8 cellular contexts compared by ENCODE assay signal in the genomic region with DNA sequence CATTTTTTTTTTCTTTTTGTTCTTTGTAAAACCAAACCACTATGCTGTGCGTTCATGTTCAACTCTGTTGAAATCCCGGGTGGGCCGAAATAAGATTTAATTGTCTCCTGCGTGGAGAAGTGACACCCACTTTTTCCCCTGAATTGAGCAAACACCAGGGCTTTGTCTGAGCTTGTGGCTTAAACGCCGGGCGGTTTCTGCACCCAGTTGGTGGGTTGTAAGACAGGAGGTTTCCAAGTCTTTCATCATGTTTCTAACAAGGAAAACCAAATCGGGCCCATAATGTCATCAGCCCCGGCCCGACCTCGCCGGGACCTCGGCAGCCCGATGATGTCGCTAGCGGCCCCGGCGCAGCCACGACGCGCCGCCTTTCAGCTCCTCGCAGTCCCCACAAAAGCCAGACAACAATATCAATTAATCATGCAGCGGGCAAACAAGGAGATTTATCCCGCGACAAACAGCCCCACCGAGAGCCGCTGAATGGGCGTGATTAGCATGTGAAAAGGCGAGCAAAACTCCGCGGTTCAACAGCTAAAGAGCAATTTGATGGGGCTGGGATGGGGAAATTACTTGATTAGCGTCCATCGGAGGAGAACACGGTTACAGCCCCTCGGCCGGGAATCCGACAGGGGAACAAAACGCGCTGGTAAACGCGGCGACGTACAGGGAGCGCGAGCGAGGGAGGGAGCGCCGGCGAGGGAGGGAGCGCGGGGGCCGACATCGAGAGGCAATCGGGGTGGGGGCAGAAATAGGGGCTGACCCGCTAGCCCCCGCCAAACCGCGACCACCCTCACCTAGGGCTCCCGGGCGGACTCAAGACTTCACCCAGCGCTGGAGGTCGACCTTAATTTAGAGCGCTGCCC. TPM values are rescaled to one million over a fixed set of nuclear protein-coding genes. Genes with fewer than 3 reads are reported as not detected.
DNase-seq lines count a peak whose midpoint lies in the region; ATAC-seq, FAIRE-seq and TF ChIP-seq lines count a peak whose summit lies in the region.

No MANE protein-coding gene starts in this region.

- H3K4me2 ChIP-seq in A549 (peak overlapping the region; percentile 76), GM23248 (ENCODE audit: unreplicated experiment) (no peak overlapping the region), parathyroid adenoma (ENCODE audit: low read length) (peak overlapping the region; percentile 19)

- CTCF ChIA-PET in A549 (lab: Yijun Ruan, JAX): interaction anchor here (1.5 kb wide), 1 partner anchor 135 kb away, joined by 5 read pairs; no protein-coding TSS in a partner anchor

- no peak for TF ChIP-seq POLR2A in A549 (IDR thresholded peaks at IDR 0.05; ENCODE audit: low read length)
- TF ChIP-seq POLR2A in esophagus squamous epithelium (IDR thresholded peaks at IDR 0.05): no peak

- TF ChIP-seq CTCF in A549 (IDR thresholded peaks at IDR 0.05) (no peak), esophagus squamous epithelium (IDR thresholded peaks at IDR 0.05) (no peak), parathyroid adenoma (IDR thresholded peaks at IDR 0.05) (no peak)

- H3K4me3 ChIP-seq in A549 (peak overlapping the region; percentile 37), GM23248 (peak overlapping the region; percentile 1; the same call in 1 of the 2 replicates), esophagus squamous epithelium (peak overlapping the region; percentile 28 to 64 (median 46)), parathyroid adenoma (ENCODE audit: low read depth, low read length) (peak overlapping the region; percentile 7)

- H3K27ac ChIP-seq in A549 (no peak overlapping the region), GM23248 (no peak overlapping the region), esophagus squamous epithelium (peak overlapping the region in 1 of 4 donors; percentile 2), parathyroid adenoma (no peak overlapping the region)

- DNase-seq in A549 (ENCODE audit: low read depth in 1 of 2, low spot score in 1 of 2) (no peak), GM23248 (peak; percentile 26), SW480 (ENCODE audit: low spot score) (peak; percentile 92), esophagus squamous epithelium (lab: John Stamatoyannopoulos, UW) (no peak), NCI-H2196 (lab: John Stamatoyannopoulos, UW; ENCODE audit: unreplicated experiment) (no peak), cerebellum (ENCODE audit: low spot score) (no peak)

- H2AFZ ChIP-seq in GM23248 (peak overlapping the region; percentile 35; the same call in 1 of the 2 replicates), parathyroid adenoma (peak overlapping the region; percentile 52)

- 64% methylated on average over 61 of the region's 64 CpGs for WGBS in A549 (ENCODE audit: missing lambda C conversion rate)
- 7% methylated on average over 58 to 64 of the region's 64 CpGs for WGBS in GM23248 (ENCODE audit: low coverage in 1 of 2, low lambda C conversion rate in 2 of 2, missing lambda C conversion rate in 2 of 2), 2 experiments
- 6 to 8% methylated on average over 46 to 48 of the region's 64 CpGs for WGBS in esophagus squamous epithelium, 2 donors

- FAIRE-seq in A549 (lab: Jason Lieb, UNC): no peak

- TF ChIP-seq RAD21 in A549 (conservative IDR thresholded peaks at IDR 0.05 in 1 of 2, IDR thresholded peaks at IDR 0.05 in 1 of 2): no peak

- no peak for TF ChIP-seq EP300 in A549 (IDR thresholded peaks at IDR 0.05)

- POLR2A ChIA-PET in A549 (lab: Yijun Ruan, JAX): no interaction called here

- H3K9me3 ChIP-seq in A549 (no peaks in the 10 kb centered on the region), GM23248 (ENCODE audit: low read depth) (no peaks in the 10 kb centered on the region), esophagus squamous epithelium (no peaks in the 10 kb centered on the region), parathyroid adenoma (ENCODE audit: control insufficient read depth, low read length) (no peaks in the 10 kb centered on the region)

- H3F3A ChIP-seq in GM23248 (ENCODE audit: insufficient read depth): no peaks in the 10 kb centered on the region

- H3K27me3 ChIP-seq in GM23248 (replicated peaks; ENCODE audit: insufficient read depth) (peaks cover 94% of the 10 kb centered on the region), esophagus squamous epithelium (peaks cover 35 to 100% (median 48%) of the 10 kb centered on the region in 4 donors), parathyroid adenoma (ENCODE audit: control insufficient read depth, insufficient read depth, low read length) (peaks cover 45% of the 10 kb centered on the region)

- in situ Hi-C loops in GM23248 (cut with MboI): no loop called here

- ATAC-seq in A549: no peak
- ATAC-seq in HG02870 (IDR thresholded peaks at IDR 0.05; ENCODE audit: unreplicated experiment): no peak

- no peaks in the 10 kb centered on the region for H3K79me2 ChIP-seq in GM23248 (ENCODE audit: insufficient read depth)
- H3K79me2 ChIP-seq in parathyroid adenoma: no peaks in the 10 kb centered on the region

- H3K9me2 ChIP-seq in GM23248 (ENCODE audit: insufficient read depth): no peaks in the 10 kb centered on the region

- no peaks in the 10 kb centered on the region for H4K20me1 ChIP-seq in GM23248 (ENCODE audit: insufficient read depth)

- intact Hi-C loops in esophagus squamous epithelium (cut with DNase I): no loop called here

- H3K9ac ChIP-seq in GM23248 (no peak overlapping the region), parathyroid adenoma (no peak overlapping the region)

- no peaks in the 10 kb centered on the region for H3K36me3 ChIP-seq in GM23248 (ENCODE audit: low read depth)
- H3K36me3 ChIP-seq in esophagus squamous epithelium: no peaks in the 10 kb centered on the region
- H3K36me3 ChIP-seq in parathyroid adenoma (ENCODE audit: control insufficient read depth, insufficient read depth, low read length): no peaks in the 10 kb centered on the region

- H3K4me1 ChIP-seq in A549 (peaks cover 3% of the 10 kb centered on the region; the same call in 1 of the 3 replicates), GM23248 (ENCODE audit: insufficient read depth) (no peaks in the 10 kb centered on the region), esophagus squamous epithelium (peaks cover 40 to 53% (median 43%) of the 10 kb centered on the region in 3 donors), parathyroid adenoma (peaks cover 5% of the 10 kb centered on the region)

TF ChIP-seq in A549, 52 proteins besides CTCF, POLR2A, EP300 and RAD21:
- TF ChIP-seq HOXB5 (CRISPR knock-in tag; IDR thresholded peaks at IDR 0.05) (no peak), BHLHE40 (IDR thresholded peaks at IDR 0.05; ENCODE audit: low read depth, low read length) (no peak), HDAC2 (IDR thresholded peaks at IDR 0.05) (no peak), ZSCAN20 (CRISPR knock-in tag; IDR thresholded peaks at IDR 0.05) (no peak), EHF (CRISPR knock-in tag; IDR thresholded peaks at IDR 0.05) (no peak)

RNA-seq across cellular contexts. Expression of gene LINC00237, which starts 5.3 kb away (rescaled TPM):
- polyA plus RNA-seq in A549 (2011; rRNA removed): not detected in 2 replicates
- not detected in 2 replicates for polyA plus RNA-seq in A549 (2012; cell fraction: cytosol; rRNA removed)
- polyA plus RNA-seq in A549 (2012; cell fraction: nucleus; rRNA removed): not detected in 2 replicates
- polyA plus RNA-seq in A549 (2017; fragmentation: RNase III; extraction: RNeasy Plus Mini Kit Qiagen cat#74134 plus additional on column Dnase treatment): not detected in 3 replicates
- polyA minus RNA-seq in A549 (2011; rRNA and poly(A)+ RNA removed): not detected in 2 replicates
- total RNA-seq in GM23248 (2014; rRNA removed; shearing (Covaris generic)): not detected in 2 replicates
- polyA plus RNA-seq in GM23248 (2016; fragmentation: Nextera tagmentation; extraction: Ambion mirVana): not detected in 2 replicates
- not detected for total RNA-seq in esophagus squamous epithelium
- total RNA-seq in cerebellum: 0.45 TPM

RNA-seq across cellular contexts. Expression of gene KIZ, which starts 25.1 kb away (rescaled TPM):
- polyA plus RNA-seq in A549 (2011; rRNA removed) (19.1 and 21.1 TPM in 2 replicates), A549 (2017; fragmentation: RNase III; extraction: RNeasy Plus Mini Kit Qiagen cat#74134 plus additional on column Dnase treatment) (6.3 to 7.1 TPM (median 6.9 TPM) in 3 replicates), GM23248 (2016; fragmentation: Nextera tagmentation; extraction: Ambion mirVana) (15.2 and 15.4 TPM in 2 replicates)
- polyA plus RNA-seq in A549 (2012; cell fraction: cytosol; rRNA removed): 3.6 and 3.9 TPM in 2 replicates
- polyA plus RNA-seq in A549 (2012; cell fraction: nucleus; rRNA removed): 8.2 and 13.9 TPM in 2 replicates
- 4.0 and 4.5 TPM in 2 replicates for polyA minus RNA-seq in A549 (2011; rRNA and poly(A)+ RNA removed)
- total RNA-seq in GM23248 (2014; rRNA removed; shearing (Covaris generic)): 24.5 and 35.9 TPM in 2 replicates
- total RNA-seq in esophagus squamous epithelium (10 to 100 TPM in 1 of 4 donors, 1 to 10 TPM in 3; 2.2 to 15.3 (median 9.1) TPM), cerebellum (13.1 TPM)

Comparison
In these comparisons a context has a peak if more than half of its experiments do, and no peak if none do; other contexts are left out.
1. DNase-seq: peak in GM23248 (single experiment) and SW480 (single experiment); none in A549 (0 of 2), esophagus squamous epithelium (single experiment), NCI-H2196 (single experiment) and cerebellum (single experiment).
2. Peak in every context shown above with its lines, with median percentiles within 50 percentile points of each other: H3K4me3 ChIP-seq.